Comparison of ENCODE assay signal across 9 cellular contexts in the genomic region with DNA sequence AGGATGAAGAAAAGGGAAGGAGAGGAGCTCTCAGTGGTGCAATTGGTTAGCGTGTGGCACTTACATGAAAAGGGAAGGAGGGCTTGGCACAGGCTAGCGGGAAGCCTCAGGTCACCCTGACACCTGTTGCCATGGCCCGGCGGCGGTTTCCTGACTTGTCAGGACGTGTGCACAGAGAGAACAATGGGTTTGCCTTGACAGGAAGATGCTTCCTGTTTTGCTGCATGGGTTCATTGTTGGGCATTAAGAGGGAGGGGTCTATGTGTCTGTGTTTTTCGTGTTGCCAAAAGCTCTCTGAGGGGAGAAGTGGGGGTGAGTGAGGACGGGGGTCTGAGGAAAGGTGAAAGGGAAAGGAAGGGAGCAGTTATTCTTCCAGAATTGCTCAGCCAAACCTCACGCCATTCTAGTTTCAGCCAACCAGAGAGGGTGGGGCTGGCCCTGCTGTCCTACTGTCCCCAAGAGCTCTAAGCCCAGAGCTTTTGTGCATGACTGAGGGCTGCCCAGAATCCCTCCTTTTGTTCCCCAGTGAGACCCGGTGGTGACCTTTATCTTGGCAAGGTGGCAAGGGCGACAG. TPM values are rescaled to one million over a fixed set of nuclear protein-coding genes. Genes with fewer than 3 reads are reported as not detected.
DNase-seq lines count a peak whose midpoint lies in the region; ATAC-seq lines count a peak whose summit lies in the region.
"Had no signal": no experiment of that assay in that cellular context is flagged by ENCODE, and none has a peak within 500 bp of the region (broad histone marks: within the 10 kb centered on the region; RNA-seq: fewer than 3 reads in every experiment).

No MANE protein-coding gene starts in this region.

- ATAC-seq in GM18508 (IDR thresholded peaks at IDR 0.05; ENCODE audit: insufficient read depth, unreplicated experiment): peak; percentile 69
- ATAC-seq in HG02588 (IDR thresholded peaks at IDR 0.05; ENCODE audit: unreplicated experiment): peak; percentile 85
- ATAC-seq in esophagus mucosa: peak; percentile 98

- peaks cover 13% of the 10 kb centered on the region for H3K4me1 ChIP-seq in thymus (ENCODE audit: control insufficient read depth, insufficient read depth, low read length)

- no peaks in the 10 kb centered on the region for H3K36me3 ChIP-seq in thymus (ENCODE audit: control insufficient read depth, insufficient read depth)

- H3K27me3 ChIP-seq in thymus (ENCODE audit: control insufficient read depth, insufficient read depth): no peaks in the 10 kb centered on the region

- DNase-seq in NCI-H1092 (lab: John Stamatoyannopoulos, UW) (peak; percentile 45), UCSD-AML1 (lab: John Stamatoyannopoulos, UW; ENCODE audit: unreplicated experiment) (peak; percentile 84), LoVo (ENCODE audit: low spot score) (no peak), globus pallidus (ENCODE audit: low spot score) (no peak)

- peak overlapping the region; percentile 27 for H3K4me3 ChIP-seq in thymus (ENCODE audit: low read length)

- WGBS in thymus: 7% methylated on average over 11 of the region's 11 CpGs

- no peaks in the 10 kb centered on the region for H3K9me3 ChIP-seq in thymus (ENCODE audit: control insufficient read depth)

- H3K27ac ChIP-seq in thymus (ENCODE audit: low read depth): peak overlapping the region; percentile 92

RNA-seq across cellular contexts. Expression of a gene that starts 17.1 kb away (rescaled TPM):
- total RNA-seq in esophagus mucosa: 0.48 TPM
- 102 TPM for polyA plus RNA-seq in thymus
- total RNA-seq: LHCN-M2 had no signal

Comparison
In these comparisons a context has a peak if more than half of its experiments do, and no peak if none do; other contexts are left out.
1. DNase-seq: peak in NCI-H1092 (single experiment) and UCSD-AML1 (single experiment); none in LoVo (single experiment) and globus pallidus (single experiment).
2. Peak in every context shown above with its lines, with median percentiles within 50 percentile points of each other: ATAC-seq.